ENCODE assay signal across 2 cellular contexts in genomic region chr7:141275350-141275749, GRCh38.
TF ChIP-seq lines count a peak whose summit lies in the region.

No MANE protein-coding gene starts in this region.

TF ChIP-seq in GM23338, 12 proteins besides CTCF, POLR2A, EP300 and RAD21 (continued from another document):
- no peak for TF ChIP-seq EZH2phosphoT487 (IDR thresholded peaks at IDR 0.05; ENCODE audit: unreplicated experiment)
- TF ChIP-seq STAT1 (IDR thresholded peaks at IDR 0.05; ENCODE audit: unreplicated experiment) = no peak
- TF ChIP-seq EZH2 (IDR thresholded peaks at IDR 0.05; ENCODE audit: low read depth, unreplicated experiment) = no peak
- no peak for TF ChIP-seq JUNB (IDR thresholded peaks at IDR 0.05; ENCODE audit: unreplicated experiment)
- no peak for TF ChIP-seq ZNF462 (CRISPR knock-in tag; IDR thresholded peaks at IDR 0.05)
- TF ChIP-seq REST (IDR thresholded peaks at IDR 0.05; ENCODE audit: unreplicated experiment) = no peak

TF ChIP-seq in HCT116, 20 proteins besides CTCF, POLR2A, EP300 and RAD21 (continued from another document):
- TF ChIP-seq REST (IDR thresholded peaks at IDR 0.05; ENCODE audit: low read depth) (no peak), JUND (IDR thresholded peaks at IDR 0.05) (no peak), SIN3A (IDR thresholded peaks at IDR 0.05; ENCODE audit: low read depth) (no peak)
